Comparison of ENCODE assay signal across 19 cellular contexts in the genomic region with DNA sequence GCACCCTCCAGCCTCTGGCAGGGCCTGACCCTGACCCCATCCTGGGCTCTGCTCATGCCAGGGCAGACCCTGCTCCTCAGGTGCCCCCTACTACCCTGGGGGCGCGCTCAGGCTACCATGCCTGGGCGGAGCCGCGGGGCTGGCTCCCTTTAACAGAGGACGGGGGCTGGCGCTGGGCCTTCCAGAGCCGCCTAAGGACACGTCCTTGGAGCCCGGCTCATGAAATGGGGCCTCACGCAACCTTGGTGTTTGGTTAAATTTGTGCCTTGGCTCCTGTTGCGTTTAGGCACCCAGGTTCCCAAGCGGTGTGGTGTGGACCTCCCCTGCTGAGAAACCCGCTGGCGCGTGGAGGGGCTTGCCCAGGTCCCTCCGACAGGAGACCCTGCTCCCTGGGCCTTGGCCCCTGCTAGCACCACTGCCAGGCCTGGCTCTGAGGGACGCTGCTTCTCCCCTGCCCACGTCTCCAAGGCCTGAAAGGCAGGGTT. TPM values are rescaled to one million over a fixed set of nuclear protein-coding genes. Genes with fewer than 3 reads are reported as not detected.
DNase-seq lines count a peak whose midpoint lies in the region; ATAC-seq and TF ChIP-seq lines count a peak whose summit lies in the region.
"Had no signal": no experiment of that assay in that cellular context is flagged by ENCODE, and none has a peak within 500 bp of the region (broad histone marks: within the 10 kb centered on the region; RNA-seq: fewer than 3 reads in every experiment).

No MANE protein-coding gene starts in this region.

- H3K36me3 Mint-ChIP-seq in neural crest cell (ENCODE audit: low read depth) = no peaks in the 10 kb centered on the region

- DNase-seq in Right ventricle myocardium superior (peak; percentile 40), left ventricle myocardium superior (no peak), neural crest cell (ENCODE audit: low read depth, low spot score) (no peak)
- DNase-seq: CD4-positive, alpha-beta memory T cell; DMS79 treated with DMSO at 0.1 percent for 48 hours; GOT3; HFFc6; MM.1S; NCI-H1105 treated with DMSO at 0.1 percent for 48 hours; NCI-H187 treated with DMSO at 0.1 percent for 48 hours; NCI-H2171; NCI-H774 had no signal

- intact Hi-C loops in Right ventricle myocardium superior (cut with DNase I) (no loop called here), left ventricle myocardium superior (cut with micrococcal nuclease) (no loop called here)

- ATAC-seq in Right ventricle myocardium superior (ENCODE audit: poor library complexity) (no peak), left ventricle myocardium superior (no peak), GM18505 (IDR thresholded peaks at IDR 0.05; ENCODE audit: unreplicated experiment) (no peak), HG03442 (IDR thresholded peaks at IDR 0.05; ENCODE audit: unreplicated experiment) (no peak), GM18907 (IDR thresholded peaks at IDR 0.05; ENCODE audit: unreplicated experiment) (no peak)

- H3K27me3 Mint-ChIP-seq in neural crest cell (ENCODE audit: low read depth) = no peaks in the 10 kb centered on the region
- H3K27me3 Mint-ChIP-seq: CD4-positive, alpha-beta memory T cell had no signal

- TF ChIP-seq POLR2A in GM18505 (IDR thresholded peaks at IDR 0.05; ENCODE audit: borderline replicate concordance, extremely low read depth, insufficient read depth, insufficient read length) = no peak

- H3K4me3 Mint-ChIP-seq in neural crest cell = peak overlapping the region; percentile 61
- H3K4me3 Mint-ChIP-seq: CD4-positive, alpha-beta memory T cell; HFFc6 had no signal

- H3K9me3 Mint-ChIP-seq in neural crest cell = no peaks in the 10 kb centered on the region
- H3K9me3 Mint-ChIP-seq: CD4-positive, alpha-beta memory T cell; HFFc6 had no signal

- H3K27ac ChIP-seq in VCaP = peak overlapping the region; percentile 98
- H3K27ac ChIP-seq: KMS-11, Peyer's patch, SJSA1 had no signal

- H3K4me1 Mint-ChIP-seq in neural crest cell = peaks cover 20% of the 10 kb centered on the region

- TF ChIP-seq CTCF in VCaP (conservative IDR thresholded peaks at IDR 0.05) = no peak
- no peak for TF ChIP-seq CTCF in neural crest cell (conservative IDR thresholded peaks at IDR 0.05)

- H3K27ac Mint-ChIP-seq in neural crest cell (ENCODE audit: unreplicated experiment) = no peak overlapping the region
- H3K27ac Mint-ChIP-seq: CD4-positive, alpha-beta memory T cell; HFFc6 had no signal

RNA-seq across cellular contexts. Expression of a gene that starts 3.4 kb away (rescaled TPM):
- total RNA-seq in Right ventricle myocardium superior (31.2 TPM), left ventricle myocardium superior (37.0 TPM), neural crest cell (163 and 167 TPM in 2 replicates)

RNA-seq across cellular contexts. Expression of a gene that starts 9.9 kb away (rescaled TPM):
- total RNA-seq in Right ventricle myocardium superior (15.7 TPM), left ventricle myocardium superior (17.3 TPM), neural crest cell (18.1 and 20.1 TPM in 2 replicates)

RNA-seq across cellular contexts. Expression of a gene that starts 25.1 kb away (rescaled TPM):
- 12.0 TPM for total RNA-seq in Right ventricle myocardium superior
- 11.6 TPM for total RNA-seq in left ventricle myocardium superior
- 71.9 and 72.6 TPM in 2 replicates for total RNA-seq in neural crest cell

RNA-seq across cellular contexts. Expression of a gene that starts 36.7 kb away (rescaled TPM):
- 18.6 TPM for total RNA-seq in Right ventricle myocardium superior
- 21.8 TPM for total RNA-seq in left ventricle myocardium superior
- 59.0 and 63.0 TPM in 2 replicates for total RNA-seq in neural crest cell
